13 cellular contexts compared by ENCODE assay signal in the genomic region with DNA sequence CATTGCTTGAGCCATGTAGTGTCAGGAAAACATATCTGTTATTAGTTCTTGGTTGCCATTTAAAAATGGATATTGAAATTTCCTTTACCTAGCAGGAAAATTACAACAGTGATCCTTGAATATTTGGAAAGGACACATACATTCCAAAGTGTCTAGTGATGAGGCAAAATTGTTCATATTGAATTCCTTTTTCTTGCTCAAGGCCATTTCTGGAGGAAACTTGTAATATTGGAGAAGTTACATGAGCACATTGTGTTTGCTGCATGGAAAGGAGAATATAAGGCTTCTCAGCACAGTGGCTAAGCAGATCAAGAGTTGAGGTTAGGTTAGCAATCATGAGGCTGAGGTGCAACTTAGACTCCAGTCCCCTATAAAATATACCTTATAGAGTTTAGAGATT.
DNase-seq lines count a peak whose midpoint lies in the region; ATAC-seq and TF ChIP-seq lines count a peak whose summit lies in the region.
"Had no signal": no experiment of that assay in that cellular context is flagged by ENCODE, and none has a peak within 500 bp of the region (broad histone marks: within the 10 kb centered on the region; RNA-seq: fewer than 3 reads in every experiment).

No MANE protein-coding gene starts in this region.

- peak; percentile 80 for DNase-seq in AG10803 (ENCODE audit: low read depth)
- DNase-seq in IMR-90: peak; percentile 35
- peak; percentile 31 for DNase-seq in fibroblast of peridontal ligament (ENCODE audit: extremely low read depth)
- no peak for DNase-seq in spleen
- DNase-seq: Calu3; CD4-positive, alpha-beta memory T cell; Karpas-422; MG63; NCI-H1092 had no signal

- no peaks in the 10 kb centered on the region for H3K27me3 ChIP-seq in IMR-90 (ENCODE audit: control insufficient read depth, insufficient read depth, low read length)
- H3K27me3 ChIP-seq in subcutaneous abdominal adipose tissue (ENCODE audit: control insufficient read depth in 5 of 5, insufficient read depth in 4 of 5, low read length in 5 of 5): no peaks in the 10 kb centered on the region
- no peaks in the 10 kb centered on the region for H3K27me3 ChIP-seq in spleen (replicated peaks in 1 of 7)
- H3K27me3 ChIP-seq: MG63 had no signal

- H3K18ac ChIP-seq in IMR-90 (ENCODE audit: low read depth, low read length): peak overlapping the region; percentile 17; the same call in 1 of the 2 replicates

- H2BK20ac ChIP-seq in IMR-90 (ENCODE audit: low read depth, low read length): peak overlapping the region; percentile 79; the same call in 1 of the 2 replicates

- H3K9ac ChIP-seq in IMR-90 (ENCODE audit: low read depth, low read length) (no peak overlapping the region), subcutaneous abdominal adipose tissue (ENCODE audit: low read length in 5 of 5) (no peak overlapping the region)

- H3K36me3 ChIP-seq in IMR-90 (ENCODE audit: control insufficient read depth, insufficient read depth, low read length) (no peaks in the 10 kb centered on the region), subcutaneous abdominal adipose tissue (ENCODE audit: control insufficient read depth in 5 of 5, insufficient read depth in 5 of 5, low read length in 5 of 5) (no peaks in the 10 kb centered on the region), spleen (no peaks in the 10 kb centered on the region)
- H3K36me3 ChIP-seq: MG63 had no signal

- H3K27ac ChIP-seq in IMR-90 (ENCODE audit: insufficient read depth, low read length) (no peak overlapping the region), subcutaneous abdominal adipose tissue (ENCODE audit: low read depth, low read length) (peak overlapping the region; percentile 25), spleen (no peak overlapping the region)

- H3K4me2 ChIP-seq in IMR-90 (ENCODE audit: low read depth, low read length): no peak overlapping the region

- TF ChIP-seq CTCF in AG10803 (conservative IDR thresholded peaks at IDR 0.05; ENCODE audit: low read length) (no peak), IMR-90 (conservative IDR thresholded peaks at IDR 0.05; ENCODE audit: low read depth, low read length) (no peak), spleen (IDR thresholded peaks at IDR 0.05 in 8 of 11, conservative IDR thresholded peaks at IDR 0.05 in 3 of 11) (no peak)

- CTCF ChIA-PET in IMR-90 (lab: Yijun Ruan, JAX): no interaction called here

- no TSS peak for BruUV-seq in IMR-90 (replicated peaks; lab: Mats Ljungman, UMichigan)

- no peak overlapping the region for H3K4ac ChIP-seq in IMR-90 (ENCODE audit: low read depth, low read length)

- H3K9me1 ChIP-seq in IMR-90 (ENCODE audit: insufficient read depth, low read length): peaks cover 7% of the 10 kb centered on the region

- H2BK120ac ChIP-seq in IMR-90 (ENCODE audit: low read depth, low read length): peak overlapping the region; percentile 67; the same call in 1 of the 2 replicates

- no peak overlapping the region for H2AFZ ChIP-seq in IMR-90 (replicated peaks; ENCODE audit: low read length, poor library complexity)

- POLR2A ChIA-PET in IMR-90 (lab: Charles Lee; ENCODE audit: unreplicated experiment): no interaction called here

- H4K91ac ChIP-seq in IMR-90 (ENCODE audit: insufficient read depth, low read depth, low read length): peak overlapping the region; percentile 78

- no peak for TF ChIP-seq RAD21 in IMR-90 (IDR thresholded peaks at IDR 0.05; ENCODE audit: low read length)

- H3K4me1 ChIP-seq in IMR-90 (ENCODE audit: control insufficient read depth, insufficient read depth, low read length): peaks cover 20% of the 10 kb centered on the region
- peaks cover 0 to 12% (median 6%) of the 10 kb centered on the region in 5 donors for H3K4me1 ChIP-seq in subcutaneous abdominal adipose tissue (ENCODE audit: control insufficient read depth in 5 of 5, insufficient read depth in 5 of 5, low read length in 5 of 5)
- no peaks in the 10 kb centered on the region for H3K4me1 ChIP-seq in spleen

- in situ Hi-C loops in IMR-90 (cut with MboI; ENCODE audit: low sequenced_read_pairs): no loop called here

- ATAC-seq in IMR-90 (ENCODE audit: low read depth) (0 out of 2 replicates have a peak, but pooled peaks have one; percentile 13), GM18505 (IDR thresholded peaks at IDR 0.05; ENCODE audit: unreplicated experiment) (no peak), GM21360 (IDR thresholded peaks at IDR 0.05; ENCODE audit: unreplicated experiment) (no peak)
- ATAC-seq: Panc1 had no signal

- peak overlapping the region; percentile 83; the same call in 1 of the 2 replicates for H3K14ac ChIP-seq in IMR-90 (replicated peaks; ENCODE audit: low read depth, low read length)

- no peaks in the 10 kb centered on the region for H3K79me1 ChIP-seq in IMR-90 (ENCODE audit: low read depth in 1 of 2, low read length in 2 of 2)

- no peak overlapping the region for H2AK5ac ChIP-seq in IMR-90 (ENCODE audit: low read depth, low read length)

- TF ChIP-seq POLR2A in IMR-90 (IDR thresholded peaks at IDR 0.05; ENCODE audit: low read depth, low read length): no peak
- TF ChIP-seq POLR2A in GM18505 (IDR thresholded peaks at IDR 0.05; ENCODE audit: borderline replicate concordance, extremely low read depth, insufficient read depth, insufficient read length): no peak
- no peak for TF ChIP-seq POLR2A in spleen (IDR thresholded peaks at IDR 0.05)

- no peak overlapping the region for H3K23ac ChIP-seq in IMR-90 (ENCODE audit: low read depth, low read length)

- intact Hi-C loops in IMR-90 (cut with micrococcal nuclease) (no loop called here), spleen (cut with DNase I; ENCODE audit: low total_unique reads) (no loop called here)

- no peaks in the 10 kb centered on the region for H3K9me3 ChIP-seq in IMR-90 (ENCODE audit: control insufficient read depth, insufficient read depth, low read length)
- H3K9me3 ChIP-seq in subcutaneous abdominal adipose tissue (ENCODE audit: control insufficient read depth in 5 of 5, low read length in 5 of 5): no peaks in the 10 kb centered on the region
- no peaks in the 10 kb centered on the region for H3K9me3 ChIP-seq in spleen

- H4K20me1 ChIP-seq in IMR-90 (ENCODE audit: insufficient read depth, low read length): no peaks in the 10 kb centered on the region

- H4K5ac ChIP-seq in IMR-90 (ENCODE audit: low read depth, low read length): no peak overlapping the region

- peak overlapping the region; percentile 15 for H2BK5ac ChIP-seq in IMR-90 (ENCODE audit: low read depth, low read length, poor library complexity, severe bottlenecking)

- H4K8ac ChIP-seq in IMR-90 (ENCODE audit: low read depth in 2 of 2, low read length in 2 of 2): peak overlapping the region in 1 of 2 experiments; percentile 12; a peak in 1 of 4 replicates

- H3K4me3 ChIP-seq in AG10803 (ENCODE audit: low read length) (no peak overlapping the region), IMR-90 (ENCODE audit: insufficient read depth, low read depth, low read length) (no peak overlapping the region), subcutaneous abdominal adipose tissue (ENCODE audit: low read depth in 1 of 5, low read length in 5 of 5) (no peak overlapping the region), spleen (no peak overlapping the region)
- H3K4me3 ChIP-seq: MG63 had no signal

- no peak overlapping the region for H2AK9ac ChIP-seq in IMR-90 (replicated peaks; ENCODE audit: low read depth, low read length, poor library complexity)

- no peak overlapping the region for H3K56ac ChIP-seq in IMR-90 (ENCODE audit: extremely low read depth, insufficient read depth, low read length)

- H2BK15ac ChIP-seq in IMR-90 (ENCODE audit: low read depth, low read length): peak overlapping the region; percentile 47; the same call in 1 of the 3 replicates

- dilution Hi-C loops in IMR-90 (cut with HindIII; ENCODE audit: low sequenced_read_pairs, unreplicated experiment): no loop called here

TF ChIP-seq in IMR-90, 13 proteins besides CTCF, POLR2A, EP300 and RAD21:
- TF ChIP-seq MAZ (IDR thresholded peaks at IDR 0.05; ENCODE audit: borderline replicate concordance, low read depth, low read length): no peak
- TF ChIP-seq CHD1 (IDR thresholded peaks at IDR 0.05; ENCODE audit: low read depth, low read length): no peak
- 0 out of 2 replicates have a peak, but pooled peaks have one; percentile 9 for TF ChIP-seq CEBPB (IDR thresholded peaks at IDR 0.05; ENCODE audit: low read depth, low read length)
